In genomic region chr12:91565246-91565645, GRCh38 we compare ENCODE assay signal across 1 cellular context.
A peak's percentile ranks its signal among the peaks of the same experiment; 100 is the strongest.
TF ChIP-seq lines count a peak whose summit lies in the region.

No MANE protein-coding gene starts in this region.

TF ChIP-seq in HepG2, 621 proteins besides CTCF, POLR2A, EP300 and RAD21 (continued from another document):
- TF ChIP-seq E2F1 (CRISPR knock-in tag; IDR thresholded peaks at IDR 0.05) (no peak), ZBTB40 (IDR thresholded peaks at IDR 0.05) (no peak), ZBTB40 (CRISPR knock-in tag; IDR thresholded peaks at IDR 0.05) (no peak), TRIM22 (IDR thresholded peaks at IDR 0.05) (no peak), FOSL1 (CRISPR knock-in tag; IDR thresholded peaks at IDR 0.05; ENCODE audit: borderline replicate concordance) (no peak), MAFF (IDR thresholded peaks at IDR 0.05; ENCODE audit: low read depth, low read length) (peak; percentile 51; the same call in 1 of the 2 replicates)
